In genomic region chr3:176574736-176575135, GRCh38 we compare ENCODE assay signal across 25 cellular contexts.
"Had no signal": no experiment of that assay in that cellular context is flagged by ENCODE, and none has a peak within 500 bp of the region (broad histone marks: within the 10 kb centered on the region; RNA-seq: fewer than 3 reads in every experiment).

No MANE protein-coding gene starts in this region.

- H3K27ac Mint-ChIP-seq: activated CD8-positive, alpha-beta T cell treated with anti-CD3 and anti-CD28 coated beads, Interleukin-2, amount 10 ng/mL, durations not matched to agents 7 days and 5 days; activated naive CD4-positive, alpha-beta T cell treated with anti-CD3 and anti-CD28 coated beads, Interleukin-2, amount 50 U/mL, for 24 hours; natural killer cell treated with Interleukin-12 subunit alpha and Interleukin-12 subunit beta and Interleukin-15 and Interleukin-18, amount 100 ng/mL, for 72 hours; stimulated activated naive CD8-positive, alpha-beta T cell treated with anti-CD3 and anti-CD28 coated beads, Interleukin-15, Interleukin-2, amounts not matched to agents 100 ng/mL and 50 ng/mL, for 24 hours; T-cell; T-helper 2 cell treated with Interferon-gamma antibody and Interleukin-4, amounts not matched to agents 5 μg/mL and 100 μg/mL, for 36 hours had no signal

- H3K36me3 Mint-ChIP-seq: activated naive CD4-positive, alpha-beta T cell treated with anti-CD3 and anti-CD28 coated beads, Interleukin-2, amount 50 U/mL, for 24 hours; natural killer cell treated with Interleukin-12 subunit alpha and Interleukin-12 subunit beta and Interleukin-15 and Interleukin-18, amount 100 ng/mL, for 72 hours; T-cell had no signal

- H3K4me1 Mint-ChIP-seq: activated naive CD4-positive, alpha-beta T cell treated with anti-CD3 and anti-CD28 coated beads, Interleukin-2, amount 50 U/mL, for 24 hours; T-cell had no signal

- DNase-seq: activated CD4-positive, alpha-beta T cell treated with anti-CD3 and anti-CD28 coated beads for 1 hour; activated CD4-positive, alpha-beta T cell treated with anti-CD3 and anti-CD28 coated beads, Interleukin-2, amount 50 U/mL, for 1 hour; activated CD8-positive, alpha-beta T cell treated with anti-CD3 and anti-CD28 coated beads, Interleukin-2, amount 10 ng/mL, durations not matched to agents 7 days and 5 days; activated gamma-delta T cell treated with Interleukin-2 at 50 U/mL for 16 hours; foreskin melanocyte; glutamatergic neuron; hippocampal formation; left ventricle myocardium inferior; midbrain; ovary; stimulated activated CD4-positive, alpha-beta T cell treated with anti-CD3 and anti-CD28 coated beads, Interleukin-12 subunit alpha, Interleukin-12 subunit beta, amount 100 ng/mL, for 4 hours; stimulated activated CD4-positive, alpha-beta T cell treated with anti-CD3 and anti-CD28 coated beads, Interleukin-4, amount 100 ng/mL, for 4 hours; T-cell; tibial artery; WERI-Rb-1 had no signal

- H3K4me3 Mint-ChIP-seq: activated CD8-positive, alpha-beta T cell treated with anti-CD3 and anti-CD28 coated beads, Interleukin-2, amount 10 ng/mL, durations not matched to agents 7 days and 5 days; activated naive CD4-positive, alpha-beta T cell treated with anti-CD3 and anti-CD28 coated beads, Interleukin-2, amount 50 U/mL, for 24 hours; natural killer cell treated with Interleukin-12 subunit alpha and Interleukin-12 subunit beta and Interleukin-15 and Interleukin-18, amount 100 ng/mL, for 72 hours; stimulated activated naive CD8-positive, alpha-beta T cell treated with anti-CD3 and anti-CD28 coated beads, Interleukin-15, Interleukin-2, amounts not matched to agents 100 ng/mL and 50 ng/mL, for 24 hours; T-cell; T-helper 2 cell treated with Interferon-gamma antibody and Interleukin-4, amounts not matched to agents 5 μg/mL and 100 μg/mL, for 36 hours had no signal

- H3K9me3 Mint-ChIP-seq: activated naive CD4-positive, alpha-beta T cell treated with anti-CD3 and anti-CD28 coated beads, Interleukin-2, amount 50 U/mL, for 24 hours had no signal

- H3K9me3 ChIP-seq: ascending aorta, breast epithelium, esophagus muscularis mucosa, left ventricle myocardium inferior, ovary, prostate gland, tibial artery had no signal

- H3K36me3 ChIP-seq: ascending aorta, breast epithelium, esophagus muscularis mucosa, left ventricle myocardium inferior, ovary, prostate gland, tibial artery, WERI-Rb-1 had no signal

- H3K27me3 ChIP-seq: ascending aorta, breast epithelium, esophagus muscularis mucosa, ovary, tibial artery had no signal

- H3K27me3 Mint-ChIP-seq: activated naive CD4-positive, alpha-beta T cell treated with anti-CD3 and anti-CD28 coated beads, Interleukin-2, amount 50 U/mL, for 24 hours; natural killer cell treated with Interleukin-12 subunit alpha and Interleukin-12 subunit beta and Interleukin-15 and Interleukin-18, amount 100 ng/mL, for 72 hours; stimulated activated naive CD8-positive, alpha-beta T cell treated with anti-CD3 and anti-CD28 coated beads, Interleukin-15, Interleukin-2, amounts not matched to agents 100 ng/mL and 50 ng/mL, for 24 hours; T-cell had no signal

- H3K4me3 ChIP-seq: ascending aorta, breast epithelium, coronary artery, esophagus muscularis mucosa, left ventricle myocardium inferior, ovary, prostate gland, tibial artery had no signal

- FAIRE-seq: TTC549 had no signal

- H3K27ac ChIP-seq: ascending aorta, breast epithelium, coronary artery, esophagus muscularis mucosa, left ventricle myocardium inferior, ovary, prostate gland, tibial artery, WERI-Rb-1 had no signal

- H3K4me1 ChIP-seq: ascending aorta, breast epithelium, esophagus muscularis mucosa, left ventricle myocardium inferior, prostate gland, tibial artery had no signal
